Comparison of ENCODE assay signal across 17 cellular contexts in genomic region chr3:111734652-111735051, GRCh38.
DNase-seq lines count a peak whose midpoint lies in the region; TF ChIP-seq lines count a peak whose summit lies in the region.
"Had no signal": no experiment of that assay in that cellular context is flagged by ENCODE, and none has a peak within 500 bp of the region (broad histone marks: within the 10 kb centered on the region; RNA-seq: fewer than 3 reads in every experiment).

No MANE protein-coding gene starts in this region.

- H4K8ac ChIP-seq in H9 (replicated peaks; ENCODE audit: insufficient read length, low read depth, low read length) = no peak overlapping the region

- H3T11ph ChIP-seq in H9 (ENCODE audit: low read length) = no peak overlapping the region

- H2BK15ac ChIP-seq in H9 (ENCODE audit: low read depth, low read length) = no peak overlapping the region

- H3K79me2 ChIP-seq in PC-9 (ENCODE audit: low read depth) (no peaks in the 10 kb centered on the region), H9 (ENCODE audit: insufficient read depth, low read length) (no peaks in the 10 kb centered on the region)

- POLR2A ChIA-PET in Caco-2 (lab: Charles Lee) (no interaction called here), PC-9 (lab: Charles Lee; ENCODE audit: unreplicated experiment) (interaction anchor here (0.7 to 1.3 kb wide), 2 partner anchors 117 to 126 kb away, joined by 5 to 7 read pairs; no protein-coding TSS in a partner anchor)

- H3K27ac Mint-ChIP-seq in Caco-2 (ENCODE audit: unreplicated experiment) (peak overlapping the region; percentile 78), nephron (peak overlapping the region; percentile 89 to 98 (median 93)), H9 (no peak overlapping the region; a peak in 1 of 7 replicates)
- H3K27ac Mint-ChIP-seq: activated CD8-positive, alpha-beta memory T cell treated with anti-CD3 and anti-CD28 coated beads, Interleukin-2, amount 10 ng/mL, durations not matched to agents 7 days and 5 days had no signal

- H4K91ac ChIP-seq in H9 (ENCODE audit: insufficient read length, low read depth, low read length) = no peak overlapping the region

- H3K4ac ChIP-seq in H9 (ENCODE audit: low read depth, low read length) = no peak overlapping the region

- H3K14ac ChIP-seq in H9 (ENCODE audit: insufficient read depth, low read length) = no peak overlapping the region

- H3K27me3 Mint-ChIP-seq in Caco-2 (ENCODE audit: insufficient read depth, unreplicated experiment) (no peaks in the 10 kb centered on the region), nephron (ENCODE audit: low read depth) (no peaks in the 10 kb centered on the region), H9 (ENCODE audit: low read depth) (no peaks in the 10 kb centered on the region)
- H3K27me3 Mint-ChIP-seq: activated CD8-positive, alpha-beta memory T cell treated with anti-CD3 and anti-CD28 coated beads, Interleukin-2, amount 10 ng/mL, durations not matched to agents 7 days and 5 days had no signal

- H2AK5ac ChIP-seq in H9 (ENCODE audit: insufficient read length, low read length) = no peak overlapping the region

- H3K9me3 ChIP-seq in Caco-2 = no peaks in the 10 kb centered on the region
- no peaks in the 10 kb centered on the region for H3K9me3 ChIP-seq in PC-9 (ENCODE audit: insufficient read depth, low read depth)
- no peaks in the 10 kb centered on the region for H3K9me3 ChIP-seq in H9 (ENCODE audit: control insufficient read depth, low read depth, low read length)
- H3K9me3 ChIP-seq: MG63, thoracic aorta had no signal

- no peaks in the 10 kb centered on the region for H3K9me2 ChIP-seq in PC-9 (ENCODE audit: insufficient read depth)

- no CpG with 5 or more reads among the region's 1 CpG for WGBS in H9 (ENCODE audit: extremely low coverage, insufficient read length, low lambda C conversion rate)

- H3K27me3 ChIP-seq in Caco-2 (replicated peaks; ENCODE audit: control insufficient read depth, insufficient read depth, low read length) (no peaks in the 10 kb centered on the region), PC-9 (ENCODE audit: insufficient read depth, low read depth) (no peaks in the 10 kb centered on the region), H9 (ENCODE audit: insufficient read depth, low read length) (no peaks in the 10 kb centered on the region)
- H3K27me3 ChIP-seq: MG63 had no signal

- no peak overlapping the region for H3K23ac ChIP-seq in H9 (ENCODE audit: insufficient read length, low read depth, low read length)

- CTCF ChIA-PET in Caco-2 (lab: Charles Lee) (interaction anchor here (1.2 kb wide), 1 partner anchor 309 kb away, joined by 3 read pairs; no protein-coding TSS in a partner anchor), PC-9 (lab: Charles Lee) (no interaction called here)

- BruUV-seq in Caco-2 (replicated peaks; lab: Mats Ljungman, UMichigan) (TSS peak; percentile 96), PC-9 (replicated peaks; lab: Mats Ljungman, UMichigan) (TSS peak; percentile 83)

- H3K9me3 Mint-ChIP-seq in Caco-2 (ENCODE audit: unreplicated experiment) (no peaks in the 10 kb centered on the region), nephron (peaks cover 3% of the 10 kb centered on the region), H9 (peaks cover 0 to 8% of the 10 kb centered on the region in 2 experiments; a peak in 4 of 5 replicates)

- H3K23me2 ChIP-seq in H9 (ENCODE audit: insufficient read length, low read depth, low read length, poor library complexity, severe bottlenecking) = no peaks in the 10 kb centered on the region

- H3K4me3 ChIP-seq in Caco-2 (ENCODE audit: low read depth, low read length) = no peak overlapping the region
- peak overlapping the region; percentile 16; the same call in 1 of the 2 replicates for H3K4me3 ChIP-seq in PC-9
- H3K4me3 ChIP-seq in epithelial cell of proximal tubule (ENCODE audit: low read depth, low read length) = peak overlapping the region; percentile 75
- H3K4me3 ChIP-seq: MG63, skin epidermis, thoracic aorta had no signal

- H2BK5ac ChIP-seq in H9 (ENCODE audit: insufficient read length, low read length) = no peak overlapping the region

- H3K4me1 ChIP-seq in Caco-2 (peaks cover 57% of the 10 kb centered on the region), PC-9 (replicated peaks; ENCODE audit: insufficient read depth) (peaks cover 70% of the 10 kb centered on the region), H9 (ENCODE audit: insufficient read depth, low read length) (no peaks in the 10 kb centered on the region)

- no peak overlapping the region for H2BK20ac ChIP-seq in H9 (ENCODE audit: low read depth, low read length, poor library complexity, severe bottlenecking)

- TF ChIP-seq CTCF in Caco-2 (IDR thresholded peaks at IDR 0.05; ENCODE audit: insufficient read depth in 1 of 2, low read depth in 1 of 2, low read length in 1 of 2, severe bottlenecking in 1 of 2, unreplicated experiment in 1 of 2) (no peak), PC-9 (conservative IDR thresholded peaks at IDR 0.05) (no peak), epithelial cell of proximal tubule (conservative IDR thresholded peaks at IDR 0.05; ENCODE audit: low read depth, low read length) (no peak), nephron (IDR thresholded peaks at IDR 0.05; ENCODE audit: unreplicated experiment in 3 of 3) (no peak), H9 (conservative IDR thresholded peaks at IDR 0.05) (no peak)

- H4K20me1 ChIP-seq in PC-9 (ENCODE audit: insufficient read depth) (no peaks in the 10 kb centered on the region), H9 (ENCODE audit: control insufficient read depth, insufficient read depth, insufficient read length) (no peaks in the 10 kb centered on the region)

- no peak overlapping the region for H4K5ac ChIP-seq in H9 (ENCODE audit: insufficient read length, low read depth, low read length)

- no peak overlapping the region for H3K18ac ChIP-seq in H9 (ENCODE audit: insufficient read length, low read depth, low read length)

- DNase-seq in Caco-2 (no peak), PC-9 (no peak), epithelial cell of proximal tubule (ENCODE audit: low read depth) (no peak), T-helper 9 cell (no peak), H4 (ENCODE audit: low spot score) (no peak), H9 (no peak), pons (ENCODE audit: low spot score) (no peak)
- DNase-seq: activated CD8-positive, alpha-beta memory T cell treated with anti-CD3 and anti-CD28 coated beads, Interleukin-2, amount 10 ng/mL, durations not matched to agents 7 days and 5 days; activated gamma-delta T cell; NCI-H187; SHP77; stimulated activated CD4-positive, alpha-beta T cell treated with anti-CD3 and anti-CD28 coated beads, Interleukin-4, amount 100 ng/mL, for 4 hours; stimulated activated CD8-positive, alpha-beta memory T cell treated with anti-CD3 and anti-CD28 coated beads, Interleukin-4, amount 100 ng/mL, for 48 hours had no signal

- intact Hi-C loops in Caco-2 (cut with micrococcal nuclease; ENCODE audit: unreplicated experiment) = loop anchor here (1.0 to 5.0 kb wide), 5 partner anchors 30 to 353 kb away; partner anchors contain the start of gene C3orf52
- intact Hi-C loops in PC-9 (cut with micrococcal nuclease; ENCODE audit: unreplicated experiment) = loop anchor here (1.0 to 5.0 kb wide), 11 partner anchors 17 to 1807 kb away; no protein-coding TSS in a partner anchor

- H3K4me2 ChIP-seq in PC-9 (peak overlapping the region; percentile 67), H9 (ENCODE audit: insufficient read depth, insufficient read length, low read length) (no peak overlapping the region)

- H3K4me3 Mint-ChIP-seq in Caco-2 (ENCODE audit: unreplicated experiment) (peak overlapping the region; percentile 79), nephron (peak overlapping the region in 1 of 3 experiments; percentile 46), H9 (no peak overlapping the region)
- H3K4me3 Mint-ChIP-seq: activated CD8-positive, alpha-beta memory T cell treated with anti-CD3 and anti-CD28 coated beads, Interleukin-2, amount 10 ng/mL, durations not matched to agents 7 days and 5 days had no signal

- H2BK120ac ChIP-seq in H9 (ENCODE audit: low read depth, low read length, poor library complexity, severe bottlenecking) = no peak overlapping the region

- H3K79me1 ChIP-seq in H9 (ENCODE audit: insufficient read depth, low read depth, low read length, poor library complexity, severe bottlenecking) = no peaks in the 10 kb centered on the region

- no peak overlapping the region for H3K56ac ChIP-seq in H9 (ENCODE audit: insufficient read length, low read depth, low read length)

- H3F3A ChIP-seq in PC-9 (ENCODE audit: insufficient read depth, low read depth) = peaks cover 36% of the 10 kb centered on the region

- peak overlapping the region; percentile 91 for H3K27ac ChIP-seq in PC-9
- no peak overlapping the region for H3K27ac ChIP-seq in H9 (ENCODE audit: insufficient read length, low read depth, low read length)
- H3K27ac ChIP-seq: skin epidermis, thoracic aorta had no signal

- H2AFZ ChIP-seq in PC-9 (no peak overlapping the region), H9 (ENCODE audit: low read length) (no peak overlapping the region)

- H3K36me3 Mint-ChIP-seq in Caco-2 (ENCODE audit: insufficient read depth, unreplicated experiment) = peaks cover 41% of the 10 kb centered on the region
- H3K36me3 Mint-ChIP-seq in nephron (ENCODE audit: low read depth) = peaks cover 6% of the 10 kb centered on the region
- peaks cover 3 to 5% (median 4%) of the 10 kb centered on the region in 3 experiments; a peak in 4 of 7 replicates for H3K36me3 Mint-ChIP-seq in H9 (ENCODE audit: insufficient read depth in 1 of 3, low read depth in 3 of 3)

- H3K36me3 ChIP-seq in Caco-2 (ENCODE audit: control insufficient read depth, insufficient read depth, low read length) (0 out of 2 replicates have a peak, but pooled peaks cover 2% of the 10 kb centered on the region), PC-9 (ENCODE audit: low read depth) (no peaks in the 10 kb centered on the region)
- H3K36me3 ChIP-seq: MG63, thoracic aorta had no signal

- H2BK12ac ChIP-seq in H9 (ENCODE audit: insufficient read length, low read depth, low read length) = no peak overlapping the region

- H3K4me1 Mint-ChIP-seq in Caco-2 (ENCODE audit: low read depth, unreplicated experiment) = peaks cover 53% of the 10 kb centered on the region
- H3K4me1 Mint-ChIP-seq in nephron = peaks cover 53% of the 10 kb centered on the region
- H3K4me1 Mint-ChIP-seq in H9 = peaks cover 0 to 8% of the 10 kb centered on the region in 2 experiments; a peak in 2 of 4 replicates

- H3K9ac ChIP-seq in H9 (ENCODE audit: extremely low read depth, insufficient read length, low read length) = no peak overlapping the region

Comparison
In these comparisons a context has a peak if more than half of its experiments do, and no peak if none do; other contexts are left out.
1. H3K27ac Mint-ChIP-seq: peak in Caco-2 (single experiment) and nephron (3 of 3); none in H9 (0 of 3).